8 cellular contexts compared by ENCODE assay signal in the genomic region with DNA sequence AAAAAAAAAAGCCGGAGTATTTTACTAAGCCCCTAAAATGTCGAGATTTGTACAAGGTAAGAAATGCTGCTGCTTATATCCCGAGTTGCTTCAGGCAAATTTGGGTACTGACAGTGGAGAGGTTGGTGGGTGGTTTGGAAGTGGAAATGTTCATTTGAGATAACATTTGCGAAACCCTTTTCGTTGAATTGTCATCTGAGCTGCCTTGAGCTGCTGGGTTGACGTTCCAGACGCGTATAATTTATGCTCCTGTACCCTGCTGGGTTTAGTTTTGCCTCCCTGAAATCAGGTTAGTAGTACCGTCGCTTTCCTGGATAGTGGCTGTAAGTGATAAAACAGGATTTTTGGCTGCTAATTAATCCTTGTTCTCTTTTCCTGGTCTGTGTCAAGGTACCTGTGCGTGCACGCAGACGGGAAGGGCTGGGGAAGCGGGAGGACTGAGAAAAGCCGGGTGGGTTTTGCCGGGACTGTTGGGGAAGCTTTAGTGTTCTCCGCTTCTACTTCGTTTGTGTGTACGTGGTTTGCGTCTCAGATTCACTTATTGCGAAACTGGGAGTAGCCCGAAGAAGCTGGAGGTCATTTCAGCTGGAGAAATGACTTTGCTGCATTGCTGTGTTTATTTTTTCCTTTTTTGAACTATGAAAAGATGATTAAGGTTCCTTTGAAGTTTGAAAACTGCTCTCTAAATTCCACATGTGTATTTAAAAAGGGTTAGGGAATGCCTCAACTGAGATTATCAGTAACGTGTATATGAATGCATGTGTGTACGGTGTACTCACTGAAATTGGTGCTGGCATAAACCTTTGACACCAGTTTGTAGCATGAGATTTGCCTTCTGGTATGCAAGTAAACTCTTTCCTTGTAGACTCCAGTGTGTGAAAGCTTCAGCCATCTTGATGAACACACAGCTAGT. TPM values are rescaled to one million over a fixed set of nuclear protein-coding genes. Genes with fewer than 3 reads are reported as not detected.
DNase-seq lines count a peak whose midpoint lies in the region; ATAC-seq and TF ChIP-seq lines count a peak whose summit lies in the region.

No MANE protein-coding gene starts in this region.

- WGBS in lung, 2 donors, result 1 to 5% methylated on average over 24 of the region's 24 CpGs

- no peak for TF ChIP-seq CTCF in RWPE2 (IDR thresholded peaks at IDR 0.05; ENCODE audit: poor library complexity, severe bottlenecking)
- no peak for TF ChIP-seq CTCF in dorsolateral prefrontal cortex (IDR thresholded peaks at IDR 0.05 in 54 of 56, conservative IDR thresholded peaks at IDR 0.05 in 2 of 56; ENCODE audit: low read depth in 1 of 56, partially characterized antibody in 56 of 56)
- no peak for TF ChIP-seq CTCF in lung (IDR thresholded peaks at IDR 0.05; ENCODE audit: control extremely low read depth, extremely low read depth)
- no peak for TF ChIP-seq CTCF in thoracic aorta (IDR thresholded peaks at IDR 0.05)
- TF ChIP-seq CTCF in GM10248 (IDR thresholded peaks at IDR 0.05; ENCODE audit: control extremely low read depth, extremely low read depth, low read depth, missing control alignments), result no peak

- intact Hi-C loops in dorsolateral prefrontal cortex (cut with DNase I), result loop anchor here (5.0 to 10.0 kb wide), 3 partner anchors 145 to 255 kb away; a partner anchor contains a TSS

- H3K27ac ChIP-seq in RWPE2 (ENCODE audit: poor library complexity, severe bottlenecking), result peak overlapping the region; percentile 92
- H3K27ac ChIP-seq in dorsolateral prefrontal cortex, result peak overlapping the region; percentile 5 to 99 (median 97)
- peak overlapping the region; percentile 95 to 98 for H3K27ac ChIP-seq in lung (ENCODE audit: low read depth in 1 of 2, low read length in 1 of 2)
- peak overlapping the region; percentile 97 for H3K27ac ChIP-seq in thoracic aorta

- POLR2A ChIA-PET in GM10248 (lab: Yijun Ruan, JAX), result interaction anchor here (0.7 to 1.5 kb wide), 6 partner anchors 10 to 908 kb away, joined by 3 to 6 read pairs (median 4); no protein-coding TSS in a partner anchor

- H3K4me1 ChIP-seq in RWPE2 (ENCODE audit: insufficient read depth, poor library complexity, severe bottlenecking), result peaks cover 3% of the 10 kb centered on the region
- H3K4me1 ChIP-seq in lung (ENCODE audit: control insufficient read depth in 2 of 2, insufficient read depth in 2 of 2, low read length in 2 of 2), result peaks cover 3 to 4% of the 10 kb centered on the region in 2 donors
- H3K4me1 ChIP-seq in thoracic aorta (ENCODE audit: control insufficient read depth in 1 of 2, low read depth in 2 of 2), result peaks cover 40 to 63% of the 10 kb centered on the region in 2 donors

- CTCF ChIA-PET in GM10248 (lab: Yijun Ruan, JAX), result interaction anchor here (0.9 to 5.2 kb wide), 10 partner anchors 9 to 264 kb away, joined by 3 to 36 read pairs (median 5); no protein-coding TSS in a partner anchor

- H3K27me3 ChIP-seq in RWPE2 (ENCODE audit: insufficient read depth, poor library complexity, severe bottlenecking) (no peaks in the 10 kb centered on the region), dorsolateral prefrontal cortex (no peaks in the 10 kb centered on the region), lung (ENCODE audit: control insufficient read depth, insufficient read depth) (no peaks in the 10 kb centered on the region), thoracic aorta (replicated peaks; ENCODE audit: insufficient read depth) (no peaks in the 10 kb centered on the region)

- ATAC-seq in RWPE2 (ENCODE audit: low read depth) (no peak), lung (ENCODE audit: insufficient read depth, low FRiP score) (no peak), thoracic aorta (ENCODE audit: insufficient number of reproducible peaks, low FRiP score, low read depth) (no peak)

- peak overlapping the region; percentile 75 for H3K4me3 ChIP-seq in RWPE2 (ENCODE audit: severe bottlenecking)
- peak overlapping the region; percentile 73 to 99 (median 93) for H3K4me3 ChIP-seq in dorsolateral prefrontal cortex
- H3K4me3 ChIP-seq in lung, result peak overlapping the region; percentile 64
- peak overlapping the region; percentile 89 for H3K4me3 ChIP-seq in thoracic aorta

- H3K9me3 ChIP-seq in RWPE2 (ENCODE audit: severe bottlenecking), result no peaks in the 10 kb centered on the region
- no peaks in the 10 kb centered on the region for H3K9me3 ChIP-seq in lung (ENCODE audit: control insufficient read depth in 2 of 2, insufficient read depth in 1 of 2, low read length in 1 of 2)
- no peaks in the 10 kb centered on the region for H3K9me3 ChIP-seq in thoracic aorta

- DNase-seq in CD1c-positive myeloid dendritic cell (ENCODE audit: extremely low spot score) (peak; percentile 54), HT1080 (ENCODE audit: low read depth) (peak; percentile 52), RWPE2 (ENCODE audit: low spot score) (no peak), dorsolateral prefrontal cortex (peak in 2 of 10 donors; percentile 10 to 48), lung (ENCODE audit: low spot score) (peak; percentile 51), thoracic aorta (ENCODE audit: low spot score) (no peak), GM10248 (ENCODE audit: extremely low spot score) (no peak), NCI-H1436 (lab: John Stamatoyannopoulos, UW) (no peak)

- peaks cover 6% of the 10 kb centered on the region for H3K36me3 ChIP-seq in RWPE2 (ENCODE audit: low read depth)
- H3K36me3 ChIP-seq in lung (ENCODE audit: control insufficient read depth in 2 of 2, insufficient read depth in 2 of 2, low read length in 2 of 2), result no peaks in the 10 kb centered on the region
- H3K36me3 ChIP-seq in thoracic aorta, result no peaks in the 10 kb centered on the region

RNA-seq across cellular contexts. Expression of a gene that starts 0.7 kb away (rescaled TPM):
- 45.1 and 62.2 TPM in 2 replicates for total RNA-seq in HT1080 (2014; rRNA removed; shearing (Covaris generic))
- 78.8 TPM in 2 replicates for polyA plus RNA-seq in HT1080 (2015; cell fraction: cytosol; rRNA removed)
- 86.5 and 87.9 TPM in 2 replicates for polyA plus RNA-seq in HT1080 (2015; cell fraction: nucleus; rRNA removed)
- 100 to 1,000 TPM in 119 of 120 experiments, 10 to 100 TPM in 1; 84.4 to 293 (median 212) TPM for total RNA-seq in dorsolateral prefrontal cortex
- total RNA-seq in lung, result 100 to 1,000 TPM in 1 of 2 donors, 10 to 100 TPM in 1; 74.8 to 139 TPM
- 100 to 1,000 TPM in 1 of 2 donors, 10 to 100 TPM in 1; 59.2 to 156 TPM for polyA plus RNA-seq in lung
- 100 to 1,000 TPM; 103 to 176 TPM for total RNA-seq in thoracic aorta

Comparison
In these comparisons a context has a peak if more than half of its experiments do, and no peak if none do; other contexts are left out.
1. DNase-seq: peak in CD1c-positive myeloid dendritic cell (single experiment), HT1080 (single experiment) and lung (single experiment); none in RWPE2 (single experiment), thoracic aorta (single experiment), GM10248 (single experiment) and NCI-H1436 (single experiment).
2. Peak in every context shown above with its lines, with median percentiles within 50 percentile points of each other: H3K27ac ChIP-seq and H3K4me3 ChIP-seq.